In the genomic region with DNA sequence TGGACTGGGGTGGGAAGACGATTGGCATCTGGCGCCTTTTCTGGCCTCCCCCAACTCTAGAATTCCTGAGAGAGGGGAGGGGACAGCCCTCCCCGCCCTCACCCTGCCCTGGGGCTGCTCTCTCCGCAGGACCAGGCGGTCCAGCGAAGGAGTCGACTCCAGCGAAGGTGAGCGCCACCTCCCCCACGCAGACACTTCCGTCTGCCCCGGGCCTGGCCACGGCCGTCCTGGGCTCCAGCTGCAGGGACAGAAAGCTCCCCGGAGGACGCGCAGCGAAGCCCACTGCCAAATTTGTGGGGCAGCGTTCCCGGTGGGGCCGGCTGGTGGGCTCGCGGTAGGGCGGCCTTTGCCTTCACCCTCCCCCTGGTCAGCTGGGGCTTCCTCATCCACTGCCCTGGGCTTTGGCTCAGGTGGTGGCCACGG, we compare ENCODE assay signal across 8 cellular contexts. TPM values are rescaled to one million over a fixed set of nuclear protein-coding genes. Genes with fewer than 3 reads are reported as not detected.
DNase-seq lines count a peak whose midpoint lies in the region; ATAC-seq and TF ChIP-seq lines count a peak whose summit lies in the region.

No MANE protein-coding gene starts in this region.

- peak; percentile 83 for DNase-seq in H7
- peak; percentile 81 for DNase-seq in posterior vena cava (ENCODE audit: low spot score)
- no peak for DNase-seq in cerebellar nuclear complex (lab: John Stamatoyannopoulos, UW)
- DNase-seq in GM20000 (ENCODE audit: low spot score): no peak

- no peak for TF ChIP-seq CTCF in WI38 (IDR thresholded peaks at IDR 0.05; ENCODE audit: low read depth, low read length)
- TF ChIP-seq CTCF in gastroesophageal sphincter (IDR thresholded peaks at IDR 0.05): no peak
- no peak for TF ChIP-seq CTCF in GM20000 (IDR thresholded peaks at IDR 0.05; ENCODE audit: extremely low read depth, missing control alignments)

- no peak for TF ChIP-seq EP300 in gastroesophageal sphincter (IDR thresholded peaks at IDR 0.05)

- peaks cover 3% of the 10 kb centered on the region; the same call in 1 of the 2 replicates for H3K27me3 ChIP-seq in H7 (ENCODE audit: control insufficient read depth, insufficient read depth, low read length)
- no peaks in the 10 kb centered on the region for H3K27me3 ChIP-seq in gastroesophageal sphincter

- no CpG with 5 or more reads among the region's 25 CpGs for WGBS in gastroesophageal sphincter (ENCODE audit: low coverage in 1 of 2), 2 donors

- H3K36me3 ChIP-seq in H7 (replicated peaks; ENCODE audit: control insufficient read depth, insufficient read depth, low read length) (peaks cover 2% of the 10 kb centered on the region), gastroesophageal sphincter (peaks cover 0 to 59% of the 10 kb centered on the region in 2 donors)

- ATAC-seq in gastroesophageal sphincter (peak; percentile 6), GM19467 (IDR thresholded peaks at IDR 0.05; ENCODE audit: unreplicated experiment) (no peak), HG03139 (IDR thresholded peaks at IDR 0.05; ENCODE audit: unreplicated experiment) (no peak)

- H3K27ac ChIP-seq in gastroesophageal sphincter: peak overlapping the region; percentile 5 to 82 (median 78)

- intact Hi-C loops in posterior vena cava (cut with DNase I): no loop called here

- peak overlapping the region; percentile 86 for H3K4me3 ChIP-seq in H7 (ENCODE audit: insufficient read depth, low read depth, low read length)
- H3K4me3 ChIP-seq in WI38 (ENCODE audit: low read depth, low read length): peak overlapping the region; percentile 74
- peak overlapping the region; percentile 80 to 98 for H3K4me3 ChIP-seq in gastroesophageal sphincter

- TF ChIP-seq POLR2A in gastroesophageal sphincter (IDR thresholded peaks at IDR 0.05): no peak

- H3K9me3 ChIP-seq in gastroesophageal sphincter: no peaks in the 10 kb centered on the region

- H3K4me1 ChIP-seq in gastroesophageal sphincter: peaks cover 0 to 37% (median 18%) of the 10 kb centered on the region in 3 donors

RNA-seq across cellular contexts. Expression of a gene that starts 0.7 kb away (rescaled TPM):
- total RNA-seq in H7 (2014; rRNA removed; shearing (Covaris generic)): 23.6 and 30.2 TPM in 2 replicates
- total RNA-seq in gastroesophageal sphincter (10 to 100 TPM; 33.9 to 58.4 (median 41.9) TPM), posterior vena cava (10 to 100 TPM; 23.5 to 26.2 TPM)

RNA-seq across cellular contexts. Expression of a gene that starts 14.9 kb away (rescaled TPM):
- 29.1 and 32.2 TPM in 2 replicates for total RNA-seq in H7 (2014; rRNA removed; shearing (Covaris generic))
- total RNA-seq in gastroesophageal sphincter (10 to 100 TPM; 25.6 to 61.6 (median 32.3) TPM), posterior vena cava (10 to 100 TPM; 40.7 to 42.8 TPM)

RNA-seq across cellular contexts. Expression of a gene that starts 37.7 kb away (rescaled TPM):
- 73.8 and 82.1 TPM in 2 replicates for total RNA-seq in H7 (2014; rRNA removed; shearing (Covaris generic))
- total RNA-seq in gastroesophageal sphincter (10 to 100 TPM; 44.0 to 76.9 (median 64.8) TPM), posterior vena cava (10 to 100 TPM; 50.4 to 58.2 TPM)

RNA-seq across cellular contexts. Expression of a gene that starts 49.3 kb away (rescaled TPM):
- 49.8 and 53.9 TPM in 2 replicates for total RNA-seq in H7 (2014; rRNA removed; shearing (Covaris generic))
- total RNA-seq in gastroesophageal sphincter (10 to 100 TPM; 65.7 to 87.3 (median 74.4) TPM), posterior vena cava (10 to 100 TPM; 56.1 to 60.9 TPM)

Comparison
In these comparisons a context has a peak if more than half of its experiments do, and no peak if none do; other contexts are left out.
1. DNase-seq: peak in H7 (single experiment) and posterior vena cava (single experiment); none in cerebellar nuclear complex (0 of 2) and GM20000 (single experiment).
2. Peak in every context shown above with its lines, with median percentiles within 50 percentile points of each other: H3K4me3 ChIP-seq.